Comparison of ENCODE assay signal across 8 cellular contexts in genomic region chr6:30915591-30915946, GRCh38. TPM values are rescaled to one million over a fixed set of nuclear protein-coding genes. Genes with fewer than 3 reads are reported as not detected.
DNase-seq lines count a peak whose midpoint lies in the region; ATAC-seq and TF ChIP-seq lines count a peak whose summit lies in the region.

No MANE protein-coding gene starts in this region.

- H3K4me1 ChIP-seq in Karpas-422 (ENCODE audit: low read length): peaks cover 22% of the 10 kb centered on the region
- peaks cover 3% of the 10 kb centered on the region for H3K4me1 ChIP-seq in colonic mucosa
- peaks cover 21 to 32% of the 10 kb centered on the region in 2 donors for H3K4me1 ChIP-seq in left lung
- peaks cover 10 to 29% of the 10 kb centered on the region in 2 donors for H3K4me1 ChIP-seq in thoracic aorta (ENCODE audit: control insufficient read depth in 1 of 2, low read depth in 2 of 2)

- TF ChIP-seq CTCF in colonic mucosa (IDR thresholded peaks at IDR 0.05): peak; percentile 37
- peak; percentile 53 to 57 for TF ChIP-seq CTCF in left lung (IDR thresholded peaks at IDR 0.05)
- TF ChIP-seq CTCF in thoracic aorta (IDR thresholded peaks at IDR 0.05): peak; percentile 41

- H3K27me3 ChIP-seq in Karpas-422 (ENCODE audit: low read length): no peaks in the 10 kb centered on the region
- H3K27me3 ChIP-seq in colonic mucosa: no peaks in the 10 kb centered on the region
- no peaks in the 10 kb centered on the region for H3K27me3 ChIP-seq in left lung
- H3K27me3 ChIP-seq in thoracic aorta (replicated peaks; ENCODE audit: insufficient read depth): no peaks in the 10 kb centered on the region

- H3K4me3 ChIP-seq in Karpas-422 (ENCODE audit: low read length) (peak overlapping the region; percentile 81), colonic mucosa (no peak overlapping the region), left lung (no peak overlapping the region), thoracic aorta (no peak overlapping the region)

- no peak overlapping the region for H2AFZ ChIP-seq in Karpas-422 (ENCODE audit: low read length)

- peaks cover 16% of the 10 kb centered on the region; the same call in 1 of the 2 replicates for H3K36me3 ChIP-seq in Karpas-422 (ENCODE audit: insufficient read depth, low read length)
- H3K36me3 ChIP-seq in colonic mucosa: no peaks in the 10 kb centered on the region
- peaks cover 0 to 47% of the 10 kb centered on the region in 2 donors for H3K36me3 ChIP-seq in left lung
- peaks cover 33% of the 10 kb centered on the region for H3K36me3 ChIP-seq in thoracic aorta

- H3K9me3 ChIP-seq in Karpas-422 (ENCODE audit: low read length) (no peaks in the 10 kb centered on the region), colonic mucosa (no peaks in the 10 kb centered on the region), left lung (no peaks in the 10 kb centered on the region), thoracic aorta (no peaks in the 10 kb centered on the region)

- intact Hi-C loops in colonic mucosa (cut with DNase I) (loop anchor here (5.0 kb wide), 1 partner anchor 162 kb away; no protein-coding TSS in a partner anchor), left lung (cut with DNase I) (loop anchor here in 1 of 2 donors (10.0 kb wide), 1 partner anchor 159 kb away; no protein-coding TSS in a partner anchor)

- H3K27ac ChIP-seq in Karpas-422 (ENCODE audit: low read length): no peak overlapping the region
- peak overlapping the region; percentile 80 for H3K27ac ChIP-seq in colonic mucosa
- H3K27ac ChIP-seq in left lung: peak overlapping the region; percentile 82 to 93
- H3K27ac ChIP-seq in thoracic aorta: peak overlapping the region in 1 of 2 donors; percentile 86

- H3K9me2 ChIP-seq in Karpas-422 (replicated peaks; ENCODE audit: insufficient read depth, low read length): no peaks in the 10 kb centered on the region

- H4K20me1 ChIP-seq in Karpas-422 (ENCODE audit: insufficient read depth, low read depth, low read length): no peaks in the 10 kb centered on the region

- peak overlapping the region; percentile 90 for H3K9ac ChIP-seq in Karpas-422 (ENCODE audit: low read length)
- peak overlapping the region in 1 of 2 donors; percentile 93 for H3K9ac ChIP-seq in colonic mucosa (ENCODE audit: low read depth in 2 of 2, low read length in 2 of 2)

- peak; percentile 64 for ATAC-seq in left lung
- ATAC-seq in thoracic aorta (ENCODE audit: insufficient number of reproducible peaks, low FRiP score, low read depth): peak; percentile 18
- no peak for ATAC-seq in GM19023 (IDR thresholded peaks at IDR 0.05; ENCODE audit: unreplicated experiment)

- peak overlapping the region; percentile 97 for H3K4me2 ChIP-seq in Karpas-422 (ENCODE audit: low read depth, low read length, poor library complexity, severe bottlenecking)

- peaks cover 25% of the 10 kb centered on the region for H3K79me2 ChIP-seq in Karpas-422 (ENCODE audit: low read length)

- DNase-seq in NCI-H1092 treated with DMSO at 0.1 percent for 48 hours (lab: John Stamatoyannopoulos, UW) (peak; percentile 1), NCI-H1092 (lab: John Stamatoyannopoulos, UW) (no peak), Karpas-422 (peak; percentile 72), SHP77 treated with DMSO at 0.1 percent for 48 hours (lab: John Stamatoyannopoulos, UW) (peak; percentile 32), colonic mucosa (peak; percentile 48), left lung (no peak), thoracic aorta (ENCODE audit: low spot score) (no peak)

RNA-seq across cellular contexts. Expression of gene VARS2, which starts 1.5 kb away (rescaled TPM):
- 42.3 and 50.2 TPM in 2 replicates for total RNA-seq in Karpas-422 (2014; rRNA removed; shearing (Covaris generic); ENCODE audit: low replicate concordance)
- total RNA-seq in colonic mucosa (10 to 100 TPM; 27.5 to 55.6 TPM), left lung (10 to 100 TPM; 34.0 to 40.3 TPM), thoracic aorta (10 to 100 TPM; 20.2 to 26.0 TPM)

RNA-seq across cellular contexts. Expression of gene GTF2H4, which starts 7.6 kb away (rescaled TPM):
- total RNA-seq in Karpas-422 (2014; rRNA removed; shearing (Covaris generic); ENCODE audit: low replicate concordance): 21.8 and 23.4 TPM in 2 replicates
- total RNA-seq in colonic mucosa (10 to 100 TPM; 15.8 to 25.7 TPM), left lung (10 to 100 TPM; 29.5 to 34.2 TPM), thoracic aorta (10 to 100 TPM; 14.9 to 42.2 TPM)

RNA-seq across cellular contexts. Expression of gene SFTA2, which starts 16.4 kb away (rescaled TPM):
- total RNA-seq in Karpas-422 (2014; rRNA removed; shearing (Covaris generic); ENCODE audit: low replicate concordance): not detected in 2 replicates
- 1 to 10 TPM in 1 of 2 donors, not detected in 1; 1.3 TPM for total RNA-seq in colonic mucosa
- 100 to 1,000 TPM; 213 to 384 TPM for total RNA-seq in left lung
- total RNA-seq in thoracic aorta: not detected

RNA-seq across cellular contexts. Expression of gene MUCL3, which starts 25.2 kb away (rescaled TPM):
- total RNA-seq in Karpas-422 (2014; rRNA removed; shearing (Covaris generic); ENCODE audit: low replicate concordance): not detected in 2 replicates
- total RNA-seq in colonic mucosa (under 1 TPM in 1 of 2 donors, not detected in 1; 0.30 TPM), left lung (1 to 10 TPM; 2.5 to 4.0 TPM), thoracic aorta (10 to 100 TPM in 1 of 2 donors, not detected in 1; 13.8 TPM)

RNA-seq across cellular contexts. Expression of gene DDR1, which starts 31.2 kb away (rescaled TPM):
- 0.15 and 0.25 TPM in 2 replicates for total RNA-seq in Karpas-422 (2014; rRNA removed; shearing (Covaris generic); ENCODE audit: low replicate concordance)
- total RNA-seq in colonic mucosa: 100 to 1,000 TPM; 261 to 267 TPM
- 100 to 1,000 TPM in 1 of 2 donors, 10 to 100 TPM in 1; 77.9 to 148 TPM for total RNA-seq in left lung
- total RNA-seq in thoracic aorta: 10 to 100 TPM; 22.1 to 23.8 TPM

Comparison
In these comparisons a context has a peak if more than half of its experiments do, and no peak if none do; other contexts are left out.
1. DNase-seq: peak in NCI-H1092 treated with DMSO at 0.1 percent for 48 hours (single experiment), Karpas-422 (single experiment), SHP77 treated with DMSO at 0.1 percent for 48 hours (single experiment) and colonic mucosa (single experiment); none in NCI-H1092 (single experiment), left lung (0 of 2) and thoracic aorta (single experiment).
2. RNA of gene SFTA2, which starts 16.4 kb away (total RNA-seq): 213 to 384 TPM in left lung; 1.3 TPM in colonic mucosa, not detected in Karpas-422 and not detected in thoracic aorta; every median in the first group is over 10 times any median in the second.
3. Peak in every context shown above with its lines, with median percentiles within 50 percentile points of each other: CTCF ChIP-seq.